In the genomic region with DNA sequence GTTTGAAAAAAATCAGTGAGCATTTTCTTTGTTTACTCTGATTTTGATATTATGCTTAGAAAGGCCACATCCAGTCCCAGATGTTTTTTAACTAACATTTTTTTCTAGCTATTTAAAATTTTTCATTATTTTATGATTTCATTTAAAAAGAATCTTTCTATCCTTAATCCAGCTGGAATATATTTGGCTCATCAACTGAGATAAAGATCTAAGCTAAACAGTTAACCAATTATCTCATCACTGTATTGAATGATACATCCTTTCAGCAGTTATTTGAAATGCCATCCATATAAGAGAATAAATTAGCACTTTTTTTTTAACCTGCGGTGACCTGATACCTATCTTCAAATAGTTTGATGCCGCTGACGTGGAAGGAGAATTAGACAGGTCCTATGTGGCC, we compare ENCODE assay signal across 32 cellular contexts.
"Had no signal": no experiment of that assay in that cellular context is flagged by ENCODE, and none has a peak within 500 bp of the region (broad histone marks: within the 10 kb centered on the region; RNA-seq: fewer than 3 reads in every experiment).

No MANE protein-coding gene starts in this region.

- H3K27me3 Mint-ChIP-seq: activated CD4-positive, alpha-beta T cell treated with anti-CD3 and anti-CD28 coated beads, Interleukin-2, amount 10 ng/mL, durations not matched to agents 24 days and 14 days had no signal

- H3K27ac Mint-ChIP-seq: activated CD4-positive, alpha-beta memory T cell treated with anti-CD3 and anti-CD28 coated beads for 36 hours; activated CD4-positive, alpha-beta T cell treated with anti-CD3 and anti-CD28 coated beads, Interleukin-2, amount 10 ng/mL, durations not matched to agents 24 days and 14 days; activated naive CD4-positive, alpha-beta T cell treated with anti-CD3 and anti-CD28 coated beads for 36 hours; activated naive CD8-positive, alpha-beta T cell treated with anti-CD3 and anti-CD28 coated beads for 36 hours; activated T-helper 1 cell treated with anti-CD3 and anti-CD28 coated beads, Interleukin-12 subunit alpha, Interleukin-12 subunit beta, Interleukin-2, Interleukin-4 antibody, amounts not matched to agents 30 ng/mL and 10 ng/mL and 1 ng/mL, durations not matched to agents 14 hours and 24 hours and 36 hours; mesothelial cell of epicardium; naive thymus-derived CD4-positive, alpha-beta T cell had no signal

- H3K4me3 Mint-ChIP-seq: activated CD4-positive, alpha-beta memory T cell treated with anti-CD3 and anti-CD28 coated beads for 36 hours; activated CD4-positive, alpha-beta T cell treated with anti-CD3 and anti-CD28 coated beads, Interleukin-2, amount 10 ng/mL, durations not matched to agents 24 days and 14 days; activated naive CD4-positive, alpha-beta T cell treated with anti-CD3 and anti-CD28 coated beads for 36 hours; activated naive CD8-positive, alpha-beta T cell treated with anti-CD3 and anti-CD28 coated beads for 36 hours; activated T-helper 1 cell treated with anti-CD3 and anti-CD28 coated beads, Interleukin-12 subunit alpha, Interleukin-12 subunit beta, Interleukin-2, Interleukin-4 antibody, amounts not matched to agents 30 ng/mL and 10 ng/mL and 1 ng/mL, durations not matched to agents 14 hours and 24 hours and 36 hours; brain; mesothelial cell of epicardium; naive thymus-derived CD4-positive, alpha-beta T cell had no signal

- H3K36me3 ChIP-seq: ascending aorta, cardiac muscle cell, pancreas, prostate gland, uterus had no signal

- H3K4me1 ChIP-seq: foreskin keratinocyte, prostate gland, testis, uterus had no signal

- H3K4me3 ChIP-seq: ascending aorta, cardiac muscle cell, coronary artery, pancreas, prostate gland, testis, uterus had no signal

- DNase-seq: activated CD4-positive, alpha-beta memory T cell treated with anti-CD3 and anti-CD28 coated beads for 36 hours; activated CD4-positive, alpha-beta T cell treated with anti-CD3 and anti-CD28 coated beads, Interleukin-2, amount 10 ng/mL, durations not matched to agents 24 days and 14 days; activated CD4-positive, CD25-positive, alpha-beta regulatory T cell treated with anti-CD3 and anti-CD28 coated beads, Interleukin-2, amount 50 U/mL, for 72 hours; activated CD8-positive, alpha-beta memory T cell treated with anti-CD3 and anti-CD28 coated beads, Interleukin-2, amount 50 U/mL, for 4 hours; activated effector memory CD4-positive, alpha-beta T cell treated with anti-CD3 and anti-CD28 coated beads, Interleukin-2, amount 50 U/mL, for 16 hours; activated naive CD4-positive, alpha-beta T cell treated with anti-CD3 and anti-CD28 coated beads for 36 hours; activated naive CD8-positive, alpha-beta T cell treated with anti-CD3 and anti-CD28 coated beads for 36 hours; activated T-cell treated with anti-CD3 and anti-CD28 coated beads, Interleukin-2, amount 50 U/mL, for 1 hour; cerebellar nuclear complex; left ventricle myocardium superior; naive thymus-derived CD4-positive, alpha-beta T cell; nucleus accumbens; pancreas; retina; small intestine; stimulated activated CD4-positive, alpha-beta T cell treated with anti-CD3 and anti-CD28 coated beads, Interleukin-15, amount 100 ng/mL, for 24 hours; stimulated activated CD4-positive, alpha-beta T cell treated with anti-CD3 and anti-CD28 coated beads, Interleukin-2, amount 100 ng/mL, for 24 hours; stimulated activated naive CD4-positive, alpha-beta T cell; T-helper 2 cell; testis; trophoblast cell; uterus had no signal

- H3K4me1 Mint-ChIP-seq: activated CD4-positive, alpha-beta T cell treated with anti-CD3 and anti-CD28 coated beads, Interleukin-2, amount 10 ng/mL, durations not matched to agents 24 days and 14 days; activated naive CD8-positive, alpha-beta T cell treated with anti-CD3 and anti-CD28 coated beads for 36 hours had no signal

- H3K27me3 ChIP-seq: ascending aorta, cardiac muscle cell, pancreas, testis, uterus had no signal

- ATAC-seq: esophagus mucosa; foreskin keratinocyte; naive thymus-derived CD4-positive, alpha-beta T cell; pancreas had no signal

- H3K27ac ChIP-seq: cardiac muscle cell, coronary artery, foreskin keratinocyte, pancreas, prostate gland, testis, uterus had no signal

- H3K36me3 Mint-ChIP-seq: activated CD4-positive, alpha-beta memory T cell treated with anti-CD3 and anti-CD28 coated beads for 36 hours; activated naive CD8-positive, alpha-beta T cell treated with anti-CD3 and anti-CD28 coated beads for 36 hours; brain; mesothelial cell of epicardium; naive thymus-derived CD4-positive, alpha-beta T cell had no signal

- H3K9me3 ChIP-seq: ascending aorta, pancreas, prostate gland, testis, uterus had no signal

- H3K9me3 Mint-ChIP-seq: activated CD4-positive, alpha-beta T cell treated with anti-CD3 and anti-CD28 coated beads, Interleukin-2, amount 10 ng/mL, durations not matched to agents 24 days and 14 days; activated naive CD4-positive, alpha-beta T cell treated with anti-CD3 and anti-CD28 coated beads for 36 hours; activated T-helper 1 cell treated with anti-CD3 and anti-CD28 coated beads, Interleukin-12 subunit alpha, Interleukin-12 subunit beta, Interleukin-2, Interleukin-4 antibody, amounts not matched to agents 30 ng/mL and 10 ng/mL and 1 ng/mL, durations not matched to agents 14 hours and 24 hours and 36 hours had no signal

- FAIRE-seq: islet of Langerhans, pancreas, small intestine had no signal
